Comparison of ENCODE assay signal across 20 cellular contexts in genomic region chr2:239715606-239716005, GRCh38.
DNase-seq lines count a peak whose midpoint lies in the region; ATAC-seq and TF ChIP-seq lines count a peak whose summit lies in the region.
"Had no signal": no experiment of that assay in that cellular context is flagged by ENCODE, and none has a peak within 500 bp of the region (broad histone marks: within the 10 kb centered on the region; RNA-seq: fewer than 3 reads in every experiment).

No MANE protein-coding gene starts in this region.

- H4K8ac ChIP-seq in neuronal stem cell (ENCODE audit: low read depth, low read length) = no peak overlapping the region

- H2BK12ac ChIP-seq in neuronal stem cell (ENCODE audit: low read length) = peak overlapping the region; percentile 43

- no peak overlapping the region for H2BK15ac ChIP-seq in neuronal stem cell (ENCODE audit: low read length)

- peak overlapping the region; percentile 70 for H3K23ac ChIP-seq in neuronal stem cell (ENCODE audit: low read depth, low read length, poor library complexity)

- intact Hi-C loops in Right ventricle myocardium superior (cut with DNase I) = no loop called here
- intact Hi-C loops in right cardiac atrium (cut with DNase I) = no loop called here
- intact Hi-C loops in aorta (cut with DNase I) = no loop called here

- no peak overlapping the region for H3K27ac ChIP-seq in right cardiac atrium (ENCODE audit: low read length)
- H3K27ac ChIP-seq in layer of hippocampus (ENCODE audit: low read depth, low read length) = peak overlapping the region; percentile 72
- no peak overlapping the region for H3K27ac ChIP-seq in neuronal stem cell (replicated peaks; ENCODE audit: low read length)
- H3K27ac ChIP-seq in aorta (ENCODE audit: low read depth in 1 of 2, low read length in 2 of 2) = no peak overlapping the region
- no peak overlapping the region for H3K27ac ChIP-seq in WERI-Rb-1

- H3K79me1 ChIP-seq in neuronal stem cell (ENCODE audit: low read depth, low read length) = peaks cover 2% of the 10 kb centered on the region

- no peak overlapping the region for H3K4me2 ChIP-seq in neuronal stem cell (ENCODE audit: insufficient read depth, low read length, poor library complexity, severe bottlenecking)

- H3K36me3 ChIP-seq in neuronal stem cell (replicated peaks in 1 of 2; ENCODE audit: control insufficient read depth in 2 of 2, insufficient read depth in 2 of 2, low read length in 2 of 2) (peaks cover 0 to 2% of the 10 kb centered on the region in 2 donors), aorta (ENCODE audit: control insufficient read depth in 1 of 2, insufficient read depth in 2 of 2, low read length in 1 of 2) (no peaks in the 10 kb centered on the region), WERI-Rb-1 (no peaks in the 10 kb centered on the region)
- H3K36me3 ChIP-seq: BE2C had no signal

- H3K27me3 ChIP-seq in right cardiac atrium (ENCODE audit: control insufficient read depth, insufficient read depth) (no peaks in the 10 kb centered on the region), layer of hippocampus (ENCODE audit: control insufficient read depth, insufficient read depth, low read length) (no peaks in the 10 kb centered on the region), neuronal stem cell (ENCODE audit: control insufficient read depth in 3 of 3, insufficient read depth in 3 of 3, low read depth in 1 of 3, low read length in 3 of 3) (peaks cover 0 to 4% (median 0%) of the 10 kb centered on the region in 3 experiments), aorta (ENCODE audit: control insufficient read depth in 1 of 2, insufficient read depth in 2 of 2, low read length in 1 of 2) (no peaks in the 10 kb centered on the region), WERI-Rb-1 (ENCODE audit: insufficient read depth, low read depth, severe bottlenecking) (peaks cover 77% of the 10 kb centered on the region)
- H3K27me3 ChIP-seq: BE2C had no signal

- H2BK120ac ChIP-seq in neuronal stem cell (ENCODE audit: low read depth, low read length) = no peak overlapping the region

- WGBS in right cardiac atrium = 92% methylated on average over 15 of the region's 15 CpGs
- WGBS in neuronal stem cell (ENCODE audit: extremely low coverage in 2 of 2, insufficient read length in 2 of 2, insufficient replicate concordance in 1 of 2), 2 donors = no CpG with 5 or more reads among the region's 15 CpGs
- WGBS in aorta, 2 donors = 93 to 95% methylated on average over 15 of the region's 15 CpGs

- H2AFZ ChIP-seq in neuronal stem cell (ENCODE audit: low read length) = no peak overlapping the region

- DNase-seq in Right ventricle myocardium superior = peak; percentile 38
- DNase-seq in right cardiac atrium = no peak
- DNase-seq in neuronal stem cell (ENCODE audit: low spot score) = no peak
- peak; percentile 35 to 69 for DNase-seq in aorta
- no peak for DNase-seq in WERI-Rb-1
- DNase-seq in kidney glomerular epithelial cell (lab: John Stamatoyannopoulos, UW) = no peak
- no peak for DNase-seq in RKO (ENCODE audit: low spot score)
- DNase-seq: BE2C; CD4-positive, CD25-positive, alpha-beta regulatory T cell; COR-L47; DMS153; GDM1; HCEC 1CT; Karpas-422; NCI-H1417 treated with DMSO at 0.1 percent for 48 hours; NCI-H2029 treated with DMSO at 0.1 percent for 48 hours; NCI-H446 treated with DMSO at 0.1 percent for 48 hours; NCI-H69 had no signal

- no peak overlapping the region for H3K4ac ChIP-seq in neuronal stem cell (ENCODE audit: low read length)

- H4K91ac ChIP-seq in neuronal stem cell (ENCODE audit: low read depth, low read length, poor library complexity) = no peak overlapping the region

- ATAC-seq in Right ventricle myocardium superior (ENCODE audit: poor library complexity) (no peak), right cardiac atrium (no peak), aorta (ENCODE audit: low FRiP score) (no peak)
- ATAC-seq: Panc1 had no signal

- H3K18ac ChIP-seq in neuronal stem cell (ENCODE audit: low read length) = no peak overlapping the region

- H3K4me3 ChIP-seq in right cardiac atrium (ENCODE audit: low read length) (no peak overlapping the region), neuronal stem cell (ENCODE audit: low read length in 2 of 2) (no peak overlapping the region), aorta (ENCODE audit: low read length in 2 of 2) (no peak overlapping the region), WERI-Rb-1 (ENCODE audit: low read depth, low read length) (no peak overlapping the region)

- H3K9ac ChIP-seq in neuronal stem cell (ENCODE audit: low read depth, low read length, poor library complexity) = peak overlapping the region; percentile 66

- no peaks in the 10 kb centered on the region for H3K4me1 ChIP-seq in right cardiac atrium (ENCODE audit: control insufficient read depth, insufficient read depth, low read length)
- peaks cover 0 to 7% of the 10 kb centered on the region in 2 donors for H3K4me1 ChIP-seq in neuronal stem cell (ENCODE audit: control insufficient read depth in 2 of 2, insufficient read depth in 1 of 2, low read depth in 1 of 2, low read length in 2 of 2)
- H3K4me1 ChIP-seq in aorta (ENCODE audit: control insufficient read depth in 1 of 2, insufficient read depth in 2 of 2, low read length in 2 of 2) = no peaks in the 10 kb centered on the region
- H3K4me1 ChIP-seq: BE2C had no signal

- TF ChIP-seq CTCF in WERI-Rb-1 (IDR thresholded peaks at IDR 0.05; ENCODE audit: low read depth, low read length) = no peak

- no peak overlapping the region for H2BK5ac ChIP-seq in neuronal stem cell (ENCODE audit: low read length)

- peaks cover 3% of the 10 kb centered on the region for H3K9me3 ChIP-seq in right cardiac atrium (ENCODE audit: control insufficient read depth, low read length)
- H3K9me3 ChIP-seq in neuronal stem cell (replicated peaks in 1 of 2; ENCODE audit: control insufficient read depth in 2 of 2, insufficient read depth in 1 of 2, low read depth in 1 of 2, low read length in 2 of 2) = peaks cover 7 to 16% of the 10 kb centered on the region in 2 donors
- H3K9me3 ChIP-seq in aorta (ENCODE audit: control insufficient read depth, low read length) = no peaks in the 10 kb centered on the region
- peaks cover 21% of the 10 kb centered on the region for H3K9me3 ChIP-seq in WERI-Rb-1 (ENCODE audit: severe bottlenecking)
- H3K9me3 ChIP-seq: BE2C had no signal

- H2AK5ac ChIP-seq in neuronal stem cell (ENCODE audit: low read depth, low read length) = peak overlapping the region; percentile 65

- no peak overlapping the region for H3K14ac ChIP-seq in neuronal stem cell (ENCODE audit: low read length)

Comparison
In these comparisons a context has a peak if more than half of its experiments do, and no peak if none do; other contexts are left out.
1. DNase-seq: peak in Right ventricle myocardium superior (single experiment) and aorta (2 of 2); none in right cardiac atrium (0 of 3), neuronal stem cell (single experiment), WERI-Rb-1 (single experiment), kidney glomerular epithelial cell (single experiment) and RKO (single experiment).